14 cellular contexts compared by ENCODE assay signal in the genomic region with DNA sequence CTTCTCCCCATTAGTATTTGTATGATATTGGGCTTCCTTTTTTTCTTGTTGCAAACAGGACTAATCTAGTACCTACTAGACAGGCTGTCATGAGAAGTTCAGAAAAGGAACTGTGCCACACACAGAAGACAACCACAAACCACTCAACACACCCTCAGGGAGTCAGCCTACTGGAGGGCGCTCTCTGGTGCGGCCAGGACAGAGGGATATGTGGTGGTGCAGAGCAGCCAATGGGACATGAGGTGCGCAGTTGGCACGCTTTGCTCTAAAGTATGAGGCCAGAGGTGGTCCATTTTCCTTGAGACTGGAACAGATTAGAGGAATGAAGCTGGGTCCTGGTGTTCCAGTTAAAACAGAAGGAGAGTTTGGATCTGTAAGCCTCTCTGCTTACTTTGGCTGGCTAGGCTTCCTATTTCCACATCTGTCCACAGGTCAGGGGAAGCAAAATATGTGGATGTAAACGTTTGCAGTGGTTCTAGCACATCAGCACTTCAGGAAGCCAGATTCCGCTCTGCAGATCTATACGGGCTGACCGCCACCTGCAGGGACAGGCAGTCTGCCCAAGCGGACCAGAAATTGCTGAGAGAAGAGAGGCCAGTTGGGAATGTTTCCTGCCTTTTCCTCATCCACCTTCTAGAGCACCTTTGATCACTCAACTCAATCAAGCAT.
DNase-seq lines count a peak whose midpoint lies in the region; ATAC-seq, FAIRE-seq and TF ChIP-seq lines count a peak whose summit lies in the region.
"Had no signal": no experiment of that assay in that cellular context is flagged by ENCODE, and none has a peak within 500 bp of the region (broad histone marks: within the 10 kb centered on the region; RNA-seq: fewer than 3 reads in every experiment).

No MANE protein-coding gene starts in this region.

- H3K9me3 ChIP-seq in mucosa of descending colon = no peaks in the 10 kb centered on the region

- H3K4me3 ChIP-seq in fibroblast of villous mesenchyme (ENCODE audit: low read depth, low read length) (no peak overlapping the region), mucosa of descending colon (no peak overlapping the region)

- intact Hi-C loops in mucosa of descending colon (cut with DNase I, micrococcal nuclease) = no loop called here

- ATAC-seq in mucosa of descending colon = peak; percentile 31
- ATAC-seq: T-helper 17 cell had no signal

- DNase-seq in HTR-8/SVneo (ENCODE audit: insufficient read length, low spot score) = no peak
- DNase-seq in SKM-1 (lab: John Stamatoyannopoulos, UW; ENCODE audit: unreplicated experiment) = peak; percentile 84
- peak; percentile 23 for DNase-seq in fibroblast of villous mesenchyme (ENCODE audit: low read depth)
- DNase-seq in mucosa of descending colon = peak in 1 of 3 donors; percentile 22
- DNase-seq in GM13976 (ENCODE audit: low spot score) = no peak
- DNase-seq in NCI-H1105 treated with DMSO at 0.1 percent for 48 hours (lab: John Stamatoyannopoulos, UW) = no peak
- DNase-seq in NCI-H2196 (lab: John Stamatoyannopoulos, UW; ENCODE audit: unreplicated experiment) = no peak
- no peak for DNase-seq in frontal cortex (ENCODE audit: low spot score in 2 of 2)
- DNase-seq: activated CD4-positive, alpha-beta memory T cell treated with anti-CD3 and anti-CD28 coated beads for 36 hours; activated gamma-delta T cell treated with Interleukin-2 at 50 U/mL for 16 hours; naive B cell; NCI-H187 treated with DMSO at 0.1 percent for 48 hours; T-helper 17 cell had no signal

- no peaks in the 10 kb centered on the region for H3K4me1 ChIP-seq in mucosa of descending colon (ENCODE audit: low read depth)

- TF ChIP-seq CTCF in fibroblast of villous mesenchyme (IDR thresholded peaks at IDR 0.05; ENCODE audit: insufficient read depth, low read depth, low read length) (no peak), mucosa of descending colon (IDR thresholded peaks at IDR 0.05) (no peak), GM13976 (IDR thresholded peaks at IDR 0.05; ENCODE audit: borderline replicate concordance, control extremely low read depth, extremely low read depth, insufficient read depth, missing control alignments) (no peak)

- in situ Hi-C loops in GM13976 (cut with MboI; ENCODE audit: low sequenced_read_pairs, unreplicated experiment) = no loop called here

- H3K36me3 ChIP-seq in mucosa of descending colon (ENCODE audit: low read depth) = no peaks in the 10 kb centered on the region

- peak; percentile 28 for FAIRE-seq in HTR-8/SVneo (lab: Jason Lieb, UNC)
- no peak for FAIRE-seq in frontal cortex (lab: Jason Lieb, UNC)
- FAIRE-seq: G401.6 had no signal

Comparison
In these comparisons a context has a peak if more than half of its experiments do, and no peak if none do; other contexts are left out.
1. DNase-seq: peak in SKM-1 (single experiment) and fibroblast of villous mesenchyme (single experiment); none in HTR-8/SVneo (single experiment), GM13976 (single experiment), NCI-H1105 treated with DMSO at 0.1 percent for 48 hours (single experiment), NCI-H2196 (single experiment) and frontal cortex (0 of 2).